10 cellular contexts compared by ENCODE assay signal in genomic region chr15:77819271-77819806, GRCh38.
A peak's percentile ranks its signal among the peaks of the same experiment; 100 is the strongest.
DNase-seq lines count a peak whose midpoint lies in the region; ATAC-seq and TF ChIP-seq lines count a peak whose summit lies in the region.
"Had no signal": no experiment of that assay in that cellular context is flagged by ENCODE, and none has a peak within 500 bp of the region (broad histone marks: within the 10 kb centered on the region; RNA-seq: fewer than 3 reads in every experiment).

No MANE protein-coding gene starts in this region.

- H3K4me1 ChIP-seq in ectodermal cell (ENCODE audit: control insufficient read depth, insufficient read depth, low read length), result peaks cover 18% of the 10 kb centered on the region
- H3K4me1 ChIP-seq in trophoblast cell (ENCODE audit: control insufficient read depth in 1 of 2, insufficient read depth in 2 of 2, low read length in 2 of 2), result peaks cover 8 to 10% of the 10 kb centered on the region in 2 experiments

- no peak for ATAC-seq in GM21528 (IDR thresholded peaks at IDR 0.05; ENCODE audit: low FRiP score, unreplicated experiment)
- no peak for ATAC-seq in HG03196 (IDR thresholded peaks at IDR 0.05; ENCODE audit: unreplicated experiment)

- H3K27ac ChIP-seq in ectodermal cell (ENCODE audit: insufficient read depth, low read depth, low read length, poor library complexity, severe bottlenecking) (no peak overlapping the region), trophoblast cell (ENCODE audit: low read depth, low read length) (no peak overlapping the region)

- 0% methylated on average over 84 of the region's 84 CpGs for WGBS in ectodermal cell, 2 experiments
- no CpG with 5 or more reads among the region's 84 CpGs for WGBS in trophoblast cell (ENCODE audit: extremely low coverage, insufficient coverage, insufficient read length)

- no peak overlapping the region for H2BK120ac ChIP-seq in trophoblast cell (ENCODE audit: insufficient read depth, low read length, poor library complexity)

- no peak overlapping the region for H3K9ac ChIP-seq in trophoblast cell (ENCODE audit: low read length)

- H4K91ac ChIP-seq in trophoblast cell (ENCODE audit: low read depth, low read length), result no peak overlapping the region

- no peak overlapping the region for H3K14ac ChIP-seq in trophoblast cell (ENCODE audit: low read length)

- TF ChIP-seq EP300 in Ishikawa (IDR thresholded peaks at IDR 0.05; ENCODE audit: borderline replicate concordance), result no peak

- peak overlapping the region; percentile 58 for H2AFZ ChIP-seq in trophoblast cell (ENCODE audit: insufficient read depth, low read length, poor library complexity)

- H2BK5ac ChIP-seq in trophoblast cell (ENCODE audit: low read depth, low read length, poor library complexity), result no peak overlapping the region

- H3K4ac ChIP-seq in trophoblast cell (ENCODE audit: low read depth, low read length), result no peak overlapping the region

- H3K4me2 ChIP-seq in trophoblast cell (ENCODE audit: low read length), result peak overlapping the region; percentile 82

- H4K12ac ChIP-seq in trophoblast cell (ENCODE audit: low read depth, low read length), result no peak overlapping the region

- H3K4me3 ChIP-seq in ectodermal cell (ENCODE audit: insufficient read depth, low read depth, low read length) (peak overlapping the region; percentile 19), trophoblast cell (ENCODE audit: low read depth, low read length) (peak overlapping the region; percentile 64)

- DNase-seq in COR-L47 (lab: John Stamatoyannopoulos, UW) (peak; percentile 55), trophoblast cell (no peak), MV-4-11 (lab: John Stamatoyannopoulos, UW) (no peak)
- no peak for DNase-seq in activated naive CD4-positive, alpha-beta T cell treated with anti-CD3 and anti-CD28 coated beads, Interleukin-2, amount 50 U/mL, for 16 hours
- DNase-seq: activated CD4-positive, CD25-positive, alpha-beta regulatory T cell; NCI-H1048 had no signal

- TF ChIP-seq RAD21 in Ishikawa (IDR thresholded peaks at IDR 0.05; ENCODE audit: low read depth), result no peak

- no peak overlapping the region for H2AK5ac ChIP-seq in trophoblast cell (ENCODE audit: low read length)

- no peak overlapping the region for H2BK12ac ChIP-seq in trophoblast cell (ENCODE audit: low read length)

- H4K8ac ChIP-seq in trophoblast cell (ENCODE audit: low read depth, low read length), result no peak overlapping the region

- no peaks in the 10 kb centered on the region for H3K79me2 ChIP-seq in trophoblast cell (ENCODE audit: control insufficient read depth, insufficient read depth, low read length, poor library complexity)

- H3K79me1 ChIP-seq in trophoblast cell (ENCODE audit: low read length), result no peaks in the 10 kb centered on the region

- H3K27me3 ChIP-seq in ectodermal cell (ENCODE audit: control insufficient read depth, insufficient read depth, low read length, poor library complexity, severe bottlenecking) (peaks cover 51% of the 10 kb centered on the region), trophoblast cell (ENCODE audit: insufficient read depth, low read length) (peaks cover 33% of the 10 kb centered on the region)

- no peak overlapping the region for H3K23ac ChIP-seq in trophoblast cell (ENCODE audit: low read length)

- no peak overlapping the region for H3K18ac ChIP-seq in trophoblast cell (ENCODE audit: low read length)

- H3K9me3 ChIP-seq in ectodermal cell (ENCODE audit: control insufficient read depth, low read length), result no peaks in the 10 kb centered on the region
- H3K9me3 ChIP-seq in trophoblast cell (ENCODE audit: insufficient read depth, low read depth, low read length), result no peaks in the 10 kb centered on the region

- H3K36me3 ChIP-seq in ectodermal cell (ENCODE audit: control insufficient read depth, insufficient read depth, low read length), result no peaks in the 10 kb centered on the region
- H3K36me3 ChIP-seq in trophoblast cell (ENCODE audit: control insufficient read depth in 1 of 2, insufficient read depth in 2 of 2, low read length in 2 of 2), result no peaks in the 10 kb centered on the region

TF ChIP-seq in Ishikawa, 13 proteins besides CTCF, POLR2A, EP300 and RAD21:
- no peak for TF ChIP-seq TAF1 (IDR thresholded peaks at IDR 0.05; ENCODE audit: low read depth)
- TF ChIP-seq, protein P1, sequence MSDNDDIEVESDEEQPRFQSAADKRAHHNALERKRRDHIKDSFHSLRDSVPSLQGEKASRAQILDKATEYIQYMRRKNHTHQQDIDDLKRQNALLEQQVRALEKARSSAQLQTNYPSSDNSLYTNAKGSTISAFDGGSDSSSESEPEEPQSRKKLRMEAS (IDR thresholded peaks at IDR 0.05), result peak; percentile 56; the same call in 1 of the 2 replicates
- TF ChIP-seq ZBTB7A (IDR thresholded peaks at IDR 0.05; ENCODE audit: low read depth), result 0 out of 2 replicates have a peak, but pooled peaks have one; percentile 5
TF ChIP-seq in Ishikawa: peak in this region for 2.
